9 cellular contexts compared by ENCODE assay signal in genomic region chr17:81489012-81489968, GRCh38.
DNase-seq lines count a peak whose midpoint lies in the region; ATAC-seq and TF ChIP-seq lines count a peak whose summit lies in the region.
"Had no signal": no experiment of that assay in that cellular context is flagged by ENCODE, and none has a peak within 500 bp of the region (broad histone marks: within the 10 kb centered on the region; RNA-seq: fewer than 3 reads in every experiment).

No MANE protein-coding gene starts in this region.

- no peak overlapping the region for H3K27ac ChIP-seq in ACC112 (ENCODE audit: low read depth, low read length)
- H3K27ac ChIP-seq in SK-N-MC = peak overlapping the region; percentile 35

- no peaks in the 10 kb centered on the region for H3K9me3 ChIP-seq in SK-N-MC (ENCODE audit: low read depth, low read length)
- H3K9me3 ChIP-seq: vagina had no signal

- H2AFZ ChIP-seq in ACC112 (ENCODE audit: low read length, unreplicated experiment) = no peak overlapping the region

- H3K4me3 ChIP-seq in ACC112 (ENCODE audit: low read depth, low read length) (peak overlapping the region; percentile 92), SK-N-MC (peak overlapping the region; percentile 43)

- DNase-seq in COLO668 (lab: John Stamatoyannopoulos, UW; ENCODE audit: unreplicated experiment) = peak; percentile 22
- DNase-seq in SK-N-MC (ENCODE audit: low read depth, low spot score) = no peak
- DNase-seq in left kidney (ENCODE audit: low read depth, low spot score) = peak; percentile 63
- DNase-seq in erythroblast (lab: John Stamatoyannopoulos, UW) = no peak
- no peak for DNase-seq in ACHN

- ATAC-seq in HG02884 (IDR thresholded peaks at IDR 0.05; ENCODE audit: unreplicated experiment) (no peak), HG02610 (IDR thresholded peaks at IDR 0.05; ENCODE audit: unreplicated experiment) (no peak)

- H3K36me3 ChIP-seq in ACC112 (ENCODE audit: insufficient read depth, low read length) (no peaks in the 10 kb centered on the region), SK-N-MC (ENCODE audit: insufficient read depth, low read length) (no peaks in the 10 kb centered on the region)
- H3K36me3 ChIP-seq: vagina had no signal

- peaks cover 3% of the 10 kb centered on the region for H3K4me1 ChIP-seq in ACC112 (ENCODE audit: control insufficient read depth, insufficient read depth, low read length, unreplicated experiment)

- TF ChIP-seq POLR2A in erythroblast (IDR thresholded peaks at IDR 0.05; ENCODE audit: low read length) = no peak

- H3K79me2 ChIP-seq in ACC112 (ENCODE audit: control insufficient read depth, insufficient read depth, low read length, unreplicated experiment) = no peaks in the 10 kb centered on the region

- no peaks in the 10 kb centered on the region; the same call in 1 of the 2 replicates for H3K27me3 ChIP-seq in ACC112 (ENCODE audit: insufficient read depth, low read length)
- H3K27me3 ChIP-seq: vagina had no signal

- in situ Hi-C loops in ACHN (cut with HindIII; ENCODE audit: low pct_ligation_motif_present, low pct_unique_long_range_greater_than_20kb, low sequenced_read_pairs) = no loop called here

- peak overlapping the region; percentile 23 for H3K9ac ChIP-seq in SK-N-MC (ENCODE audit: insufficient read length)

Comparison
In these comparisons a context has a peak if more than half of its experiments do, and no peak if none do; other contexts are left out.
1. DNase-seq: peak in COLO668 (single experiment) and left kidney (single experiment); none in SK-N-MC (single experiment), erythroblast (0 of 2) and ACHN (single experiment).